8 cellular contexts compared by ENCODE assay signal in genomic region chr1:59043796-59044195, GRCh38.
DNase-seq lines count a peak whose midpoint lies in the region; ATAC-seq, FAIRE-seq and TF ChIP-seq lines count a peak whose summit lies in the region.
"Had no signal": no experiment of that assay in that cellular context is flagged by ENCODE, and none has a peak within 500 bp of the region (broad histone marks: within the 10 kb centered on the region; RNA-seq: fewer than 3 reads in every experiment).

No MANE protein-coding gene starts in this region.

- WGBS in urinary bladder = 17% methylated on average over 4 of the region's 4 CpGs

- H3K27me3 Mint-ChIP-seq in memory B cell = no peaks in the 10 kb centered on the region
- no peaks in the 10 kb centered on the region for H3K27me3 Mint-ChIP-seq in activated CD8-positive, alpha-beta T cell treated with anti-CD3 and anti-CD28 coated beads, Interleukin-2, amount 10 ng/mL, durations not matched to agents 7 days and 5 days (ENCODE audit: low read depth)

- H3K27me3 ChIP-seq in colonic mucosa (no peaks in the 10 kb centered on the region), H7 (ENCODE audit: control insufficient read depth, insufficient read depth, low read length) (no peaks in the 10 kb centered on the region)

- CTCF ChIA-PET in activated CD8-positive, alpha-beta T cell treated with anti-CD3 and anti-CD28 coated beads, Interleukin-2, amount 10 ng/mL, durations not matched to agents 7 days and 5 days (lab: Charles Lee) = interaction anchor here (0.7 to 3.2 kb wide), 7 partner anchors 74 to 655 kb away, joined by 3 to 10 read pairs (median 4); no protein-coding TSS in a partner anchor

- FAIRE-seq in urothelium cell line (lab: Jason Lieb, UNC) = no peak

- no peak for TF ChIP-seq CTCF in colonic mucosa (IDR thresholded peaks at IDR 0.05)

- peaks cover 12% of the 10 kb centered on the region for H3K36me3 Mint-ChIP-seq in memory B cell
- H3K36me3 Mint-ChIP-seq in activated CD8-positive, alpha-beta T cell treated with anti-CD3 and anti-CD28 coated beads, Interleukin-2, amount 10 ng/mL, durations not matched to agents 7 days and 5 days (ENCODE audit: low read depth) = peaks cover 18% of the 10 kb centered on the region

- no peaks in the 10 kb centered on the region for H3K36me3 ChIP-seq in colonic mucosa
- no peaks in the 10 kb centered on the region for H3K36me3 ChIP-seq in urinary bladder (ENCODE audit: insufficient read depth)
- no peaks in the 10 kb centered on the region for H3K36me3 ChIP-seq in H7 (replicated peaks; ENCODE audit: control insufficient read depth, insufficient read depth, low read length)

- no peak overlapping the region for H3K9ac ChIP-seq in colonic mucosa (ENCODE audit: low read depth in 2 of 2, low read length in 2 of 2)

- DNase-seq in Kasumi-1 (lab: John Stamatoyannopoulos, UW) (peak; percentile 30 to 44), colonic mucosa (peak; percentile 75), memory B cell (ENCODE audit: low spot score in 2 of 2) (no peak), urothelium cell line (ENCODE audit: low spot score) (no peak), H7 (no peak)
- no peak for DNase-seq in activated CD8-positive, alpha-beta T cell treated with anti-CD3 and anti-CD28 coated beads, Interleukin-2, amount 10 ng/mL, durations not matched to agents 7 days and 5 days
- DNase-seq: NCI-H2081 treated with DMSO at 0.1 percent for 48 hours had no signal

- H3K4me1 Mint-ChIP-seq in memory B cell = peaks cover 29% of the 10 kb centered on the region
- H3K4me1 Mint-ChIP-seq in activated CD8-positive, alpha-beta T cell treated with anti-CD3 and anti-CD28 coated beads, Interleukin-2, amount 10 ng/mL, durations not matched to agents 7 days and 5 days (ENCODE audit: low read depth) = peaks cover 48% of the 10 kb centered on the region

- POLR2A ChIA-PET in activated CD8-positive, alpha-beta T cell treated with anti-CD3 and anti-CD28 coated beads, Interleukin-2, amount 10 ng/mL, durations not matched to agents 7 days and 5 days (lab: Charles Lee) = interaction anchor here (0.5 to 5.7 kb wide), 2 partner anchors 228 to 261 kb away, joined by 3 to 38 read pairs; partner anchors contain the start of gene JUN

- peak overlapping the region; percentile 13 for H3K27ac Mint-ChIP-seq in memory B cell
- no peak overlapping the region for H3K27ac Mint-ChIP-seq in activated CD8-positive, alpha-beta T cell treated with anti-CD3 and anti-CD28 coated beads, Interleukin-2, amount 10 ng/mL, durations not matched to agents 7 days and 5 days

- ATAC-seq in memory B cell (ENCODE audit: low read depth) = no peak
- ATAC-seq in activated CD8-positive, alpha-beta T cell treated with anti-CD3 and anti-CD28 coated beads, Interleukin-2, amount 10 ng/mL, durations not matched to agents 7 days and 5 days = no peak

- no peak overlapping the region for H3K4me3 Mint-ChIP-seq in memory B cell
- H3K4me3 Mint-ChIP-seq in activated CD8-positive, alpha-beta T cell treated with anti-CD3 and anti-CD28 coated beads, Interleukin-2, amount 10 ng/mL, durations not matched to agents 7 days and 5 days = no peak overlapping the region

- intact Hi-C loops in colonic mucosa (cut with DNase I) = no loop called here

- H3K9me3 ChIP-seq in colonic mucosa = no peaks in the 10 kb centered on the region

- H3K4me3 ChIP-seq in colonic mucosa (no peak overlapping the region), urinary bladder (ENCODE audit: low read depth, low read length) (no peak overlapping the region), H7 (ENCODE audit: insufficient read depth, low read depth, low read length) (no peak overlapping the region)

- no peak overlapping the region for H3K27ac ChIP-seq in colonic mucosa
- H3K27ac ChIP-seq in urinary bladder (ENCODE audit: low read depth) = peak overlapping the region; percentile 14

- H3K9me3 Mint-ChIP-seq in memory B cell = no peaks in the 10 kb centered on the region
- H3K9me3 Mint-ChIP-seq in activated CD8-positive, alpha-beta T cell treated with anti-CD3 and anti-CD28 coated beads, Interleukin-2, amount 10 ng/mL, durations not matched to agents 7 days and 5 days (ENCODE audit: insufficient read depth) = no peaks in the 10 kb centered on the region

- no peaks in the 10 kb centered on the region for H3K4me1 ChIP-seq in colonic mucosa
- no peaks in the 10 kb centered on the region for H3K4me1 ChIP-seq in urinary bladder (ENCODE audit: insufficient read depth)

Comparison
In these comparisons a context has a peak if more than half of its experiments do, and no peak if none do; other contexts are left out.
1. DNase-seq: peak in Kasumi-1 (2 of 2) and colonic mucosa (single experiment); none in memory B cell (0 of 2), activated CD8-positive, alpha-beta T cell treated with anti-CD3 and anti-CD28 coated beads, Interleukin-2, amount 10 ng/mL, durations not matched to agents 7 days and 5 days (single experiment), urothelium cell line (single experiment) and H7 (single experiment).